In genomic region chr17:72092710-72093322, GRCh38 we compare ENCODE assay signal across 1 cellular context.
TF ChIP-seq lines count a peak whose summit lies in the region.

No MANE protein-coding gene starts in this region.

TF ChIP-seq in HepG2, 621 proteins besides CTCF, POLR2A, EP300 and RAD21 (continued from another document and continues in another):
- peak; percentile 83; the same call in 1 of the 2 replicates for TF ChIP-seq MIER3 (CRISPR knock-in tag; IDR thresholded peaks at IDR 0.05; ENCODE audit: borderline replicate concordance)
- peak; percentile 95 for TF ChIP-seq POGZ (CRISPR knock-in tag; IDR thresholded peaks at IDR 0.05)
- TF ChIP-seq ZNF605 (CRISPR knock-in tag; IDR thresholded peaks at IDR 0.05), result no peak
- TF ChIP-seq CBX2 (IDR thresholded peaks at IDR 0.05; ENCODE audit: low read depth, low read length), result no peak
- no peak for TF ChIP-seq CBX2 (CRISPR knock-in tag; IDR thresholded peaks at IDR 0.05; ENCODE audit: low read depth)
- TF ChIP-seq ZNF142 (CRISPR knock-in tag; IDR thresholded peaks at IDR 0.05), result peak; percentile 74; the same call in 1 of the 2 replicates
- TF ChIP-seq AGO1 (IDR thresholded peaks at IDR 0.05; ENCODE audit: low read depth, low read length, poor library complexity, severe bottlenecking), result no peak
- TF ChIP-seq NRL (CRISPR knock-in tag; IDR thresholded peaks at IDR 0.05; ENCODE audit: borderline replicate concordance), result no peak
- TF ChIP-seq, protein P1, sequence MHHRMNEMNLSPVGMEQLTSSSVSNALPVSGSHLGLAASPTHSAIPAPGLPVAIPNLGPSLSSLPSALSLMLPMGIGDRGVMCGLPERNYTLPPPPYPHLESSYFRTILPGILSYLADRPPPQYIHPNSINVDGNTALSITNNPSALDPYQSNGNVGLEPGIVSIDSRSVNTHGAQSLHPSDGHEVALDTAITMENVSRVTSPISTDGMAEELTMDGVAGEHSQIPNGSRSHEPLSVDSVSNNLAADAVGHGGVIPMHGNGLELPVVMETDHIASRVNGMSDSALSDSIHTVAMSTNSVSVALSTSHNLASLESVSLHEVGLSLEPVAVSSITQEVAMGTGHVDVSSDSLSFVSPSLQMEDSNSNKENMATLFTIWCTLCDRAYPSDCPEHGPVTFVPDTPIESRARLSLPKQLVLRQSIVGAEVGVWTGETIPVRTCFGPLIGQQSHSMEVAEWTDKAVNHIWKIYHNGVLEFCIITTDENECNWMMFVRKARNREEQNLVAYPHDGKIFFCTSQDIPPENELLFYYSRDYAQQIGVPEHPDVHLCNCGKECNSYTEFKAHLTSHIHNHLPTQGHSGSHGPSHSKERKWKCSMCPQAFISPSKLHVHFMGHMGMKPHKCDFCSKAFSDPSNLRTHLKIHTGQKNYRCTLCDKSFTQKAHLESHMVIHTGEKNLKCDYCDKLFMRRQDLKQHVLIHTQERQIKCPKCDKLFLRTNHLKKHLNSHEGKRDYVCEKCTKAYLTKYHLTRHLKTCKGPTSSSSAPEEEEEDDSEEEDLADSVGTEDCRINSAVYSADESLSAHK (CRISPR knock-in tag; IDR thresholded peaks at IDR 0.05; ENCODE audit: borderline replicate concordance), result no peak
- peak; percentile 97 for TF ChIP-seq BCL6 (CRISPR knock-in tag; IDR thresholded peaks at IDR 0.05)
- TF ChIP-seq, protein P2, sequence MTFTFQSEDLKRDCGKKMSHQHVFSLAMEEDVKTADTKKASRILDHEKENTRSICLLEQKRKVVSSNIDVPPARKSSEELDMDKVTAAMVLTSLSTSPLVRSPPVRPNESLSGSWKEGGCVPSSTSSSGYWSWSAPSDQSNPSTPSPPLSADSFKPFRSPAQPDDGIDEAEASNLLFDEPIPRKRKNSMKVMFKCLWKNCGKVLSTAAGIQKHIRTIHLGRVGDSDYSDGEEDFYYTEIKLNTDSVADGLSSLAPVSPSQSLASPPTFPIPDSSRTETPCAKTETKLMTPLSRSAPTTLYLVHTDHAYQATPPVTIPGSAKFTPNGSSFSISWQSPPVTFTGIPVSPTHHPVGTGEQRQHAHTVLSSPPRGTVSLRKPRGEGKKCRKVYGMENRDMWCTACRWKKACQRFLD (CRISPR knock-in tag; IDR thresholded peaks at IDR 0.05; ENCODE audit: borderline replicate concordance), result no peak
- TF ChIP-seq HNRNPUL1 (IDR thresholded peaks at IDR 0.05; ENCODE audit: low read depth, low read length), result no peak
- 0 out of 2 replicates have a peak, but pooled peaks have one; percentile 29 for TF ChIP-seq NFYC (CRISPR knock-in tag; IDR thresholded peaks at IDR 0.05)
- peak; percentile 30; the same call in 1 of the 2 replicates for TF ChIP-seq KLF11 (CRISPR knock-in tag; IDR thresholded peaks at IDR 0.05)
- no peak for TF ChIP-seq RORA (CRISPR knock-in tag; IDR thresholded peaks at IDR 0.05)
- TF ChIP-seq ATRX (CRISPR knock-in tag; IDR thresholded peaks at IDR 0.05; ENCODE audit: borderline replicate concordance), result no peak
- TF ChIP-seq ZNF382 (CRISPR knock-in tag; IDR thresholded peaks at IDR 0.05; ENCODE audit: borderline replicate concordance), result no peak
- TF ChIP-seq, protein P3, sequence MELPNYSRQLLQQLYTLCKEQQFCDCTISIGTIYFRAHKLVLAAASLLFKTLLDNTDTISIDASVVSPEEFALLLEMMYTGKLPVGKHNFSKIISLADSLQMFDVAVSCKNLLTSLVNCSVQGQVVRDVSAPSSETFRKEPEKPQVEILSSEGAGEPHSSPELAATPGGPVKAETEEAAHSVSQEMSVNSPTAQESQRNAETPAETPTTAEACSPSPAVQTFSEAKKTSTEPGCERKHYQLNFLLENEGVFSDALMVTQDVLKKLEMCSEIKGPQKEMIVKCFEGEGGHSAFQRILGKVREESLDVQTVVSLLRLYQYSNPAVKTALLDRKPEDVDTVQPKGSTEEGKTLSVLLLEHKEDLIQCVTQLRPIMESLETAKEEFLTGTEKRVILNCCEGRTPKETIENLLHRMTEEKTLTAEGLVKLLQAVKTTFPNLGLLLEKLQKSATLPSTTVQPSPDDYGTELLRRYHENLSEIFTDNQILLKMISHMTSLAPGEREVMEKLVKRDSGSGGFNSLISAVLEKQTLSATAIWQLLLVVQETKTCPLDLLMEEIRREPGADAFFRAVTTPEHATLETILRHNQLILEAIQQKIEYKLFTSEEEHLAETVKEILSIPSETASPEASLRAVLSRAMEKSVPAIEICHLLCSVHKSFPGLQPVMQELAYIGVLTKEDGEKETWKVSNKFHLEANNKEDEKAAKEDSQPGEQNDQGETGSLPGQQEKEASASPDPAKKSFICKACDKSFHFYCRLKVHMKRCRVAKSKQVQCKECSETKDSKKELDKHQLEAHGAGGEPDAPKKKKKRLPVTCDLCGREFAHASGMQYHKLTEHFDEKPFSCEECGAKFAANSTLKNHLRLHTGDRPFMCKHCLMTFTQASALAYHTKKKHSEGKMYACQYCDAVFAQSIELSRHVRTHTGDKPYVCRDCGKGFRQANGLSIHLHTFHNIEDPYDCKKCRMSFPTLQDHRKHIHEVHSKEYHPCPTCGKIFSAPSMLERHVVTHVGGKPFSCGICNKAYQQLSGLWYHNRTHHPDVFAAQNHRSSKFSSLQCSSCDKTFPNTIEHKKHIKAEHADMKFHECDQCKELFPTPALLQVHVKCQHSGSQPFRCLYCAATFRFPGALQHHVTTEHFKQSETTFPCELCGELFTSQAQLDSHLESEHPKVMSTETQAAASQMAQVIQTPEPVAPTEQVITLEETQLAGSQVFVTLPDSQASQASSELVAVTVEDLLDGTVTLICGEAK (IDR thresholded peaks at IDR 0.05), result no peak
- TF ChIP-seq, protein P3 (CRISPR knock-in tag; IDR thresholded peaks at IDR 0.05), result no peak; the same call in 1 of the 2 replicates
- no peak for TF ChIP-seq RBM22 (optimal IDR thresholded peaks at IDR 0.05; ENCODE audit: low read length)
- TF ChIP-seq ZMYM4 (CRISPR knock-in tag; IDR thresholded peaks at IDR 0.05), result peak; percentile 96
- no peak for TF ChIP-seq ZFYVE20 (CRISPR knock-in tag; IDR thresholded peaks at IDR 0.05; ENCODE audit: borderline replicate concordance, low read depth)
- no peak for TF ChIP-seq ZNF709 (CRISPR knock-in tag; IDR thresholded peaks at IDR 0.05)
- no peak for TF ChIP-seq SP1 (IDR thresholded peaks at IDR 0.05)
- TF ChIP-seq SP1 (CRISPR knock-in tag; IDR thresholded peaks at IDR 0.05), result no peak
- no peak for TF ChIP-seq NFIB (CRISPR knock-in tag; IDR thresholded peaks at IDR 0.05; ENCODE audit: borderline replicate concordance)
- peak; percentile 46; the same call in 1 of the 2 replicates for TF ChIP-seq ZNF281 (CRISPR knock-in tag; IDR thresholded peaks at IDR 0.05; ENCODE audit: borderline replicate concordance)
- TF ChIP-seq EHMT2 (IDR thresholded peaks at IDR 0.05; ENCODE audit: borderline replicate concordance, low read depth, low read length), result peak; percentile 87
- TF ChIP-seq ZNF224 (CRISPR knock-in tag; IDR thresholded peaks at IDR 0.05), result no peak
- TF ChIP-seq ZFP62 (CRISPR knock-in tag; IDR thresholded peaks at IDR 0.05), result no peak
- no peak for TF ChIP-seq ZNF782 (CRISPR knock-in tag; IDR thresholded peaks at IDR 0.05; ENCODE audit: borderline replicate concordance)
- TF ChIP-seq ZMYM3 (CRISPR knock-in tag; IDR thresholded peaks at IDR 0.05), result peak; percentile 31; the same call in 1 of the 2 replicates
- TF ChIP-seq GABPA (IDR thresholded peaks at IDR 0.05; ENCODE audit: low read depth, low read length), result no peak
- TF ChIP-seq GABPA (CRISPR knock-in tag; IDR thresholded peaks at IDR 0.05; ENCODE audit: low read depth), result peak; percentile 61
- TF ChIP-seq HDAC2 (CRISPR knock-in tag; IDR thresholded peaks at IDR 0.05), result peak; percentile 98
- TF ChIP-seq, protein P4, sequence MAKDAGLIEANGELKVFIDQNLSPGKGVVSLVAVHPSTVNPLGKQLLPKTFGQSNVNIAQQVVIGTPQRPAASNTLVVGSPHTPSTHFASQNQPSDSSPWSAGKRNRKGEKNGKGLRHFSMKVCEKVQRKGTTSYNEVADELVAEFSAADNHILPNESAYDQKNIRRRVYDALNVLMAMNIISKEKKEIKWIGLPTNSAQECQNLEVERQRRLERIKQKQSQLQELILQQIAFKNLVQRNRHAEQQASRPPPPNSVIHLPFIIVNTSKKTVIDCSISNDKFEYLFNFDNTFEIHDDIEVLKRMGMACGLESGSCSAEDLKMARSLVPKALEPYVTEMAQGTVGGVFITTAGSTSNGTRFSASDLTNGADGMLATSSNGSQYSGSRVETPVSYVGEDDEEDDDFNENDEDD (CRISPR knock-in tag; IDR thresholded peaks at IDR 0.05; ENCODE audit: borderline replicate concordance), result no peak; the same call in 1 of the 2 replicates
